Comparison of ENCODE assay signal across 13 cellular contexts in genomic region chr17:46794318-46794717, GRCh38. TPM values are rescaled to one million over a fixed set of nuclear protein-coding genes. Genes with fewer than 3 reads are reported as not detected.
A peak's percentile ranks its signal among the peaks of the same experiment; 100 is the strongest.
DNase-seq lines count a peak whose midpoint lies in the region; ATAC-seq and TF ChIP-seq lines count a peak whose summit lies in the region.
"Had no signal": no experiment of that assay in that cellular context is flagged by ENCODE, and none has a peak within 500 bp of the region (broad histone marks: within the 10 kb centered on the region; RNA-seq: fewer than 3 reads in every experiment).

No MANE protein-coding gene starts in this region.

- H3K79me2 ChIP-seq in PC-9 (ENCODE audit: low read depth), result no peaks in the 10 kb centered on the region

- TF ChIP-seq POLR2A in thyroid gland (IDR thresholded peaks at IDR 0.05) (no peak), adrenal gland (IDR thresholded peaks at IDR 0.05) (no peak)

- POLR2A ChIA-PET in PC-9 (lab: Charles Lee; ENCODE audit: unreplicated experiment), result no interaction called here

- H4K20me1 ChIP-seq in PC-9 (ENCODE audit: insufficient read depth), result no peaks in the 10 kb centered on the region

- peak overlapping the region; percentile 89 for H3K27ac ChIP-seq in PC-9
- H3K27ac ChIP-seq in lung (ENCODE audit: low read depth in 1 of 2, low read length in 1 of 2), result no peak overlapping the region
- H3K27ac ChIP-seq in thyroid gland, result no peak overlapping the region
- H3K27ac ChIP-seq in adrenal gland, result no peak overlapping the region
- H3K27ac ChIP-seq in SJCRH30, result no peak overlapping the region

- 0 out of 2 replicates have a peak overlapping the region, but pooled peaks have one; percentile 37 for H3K4me3 ChIP-seq in PC-9
- H3K4me3 ChIP-seq in lung, result no peak overlapping the region
- H3K4me3 ChIP-seq in thyroid gland (replicated peaks in 1 of 3), result no peak overlapping the region
- H3K4me3 ChIP-seq in adrenal gland, result no peak overlapping the region
- no peak overlapping the region for H3K4me3 ChIP-seq in SJCRH30

- H3K27ac Mint-ChIP-seq in activated CD8-positive, alpha-beta memory T cell treated with anti-CD3 and anti-CD28 coated beads, Interleukin-2, amount 10 ng/mL, durations not matched to agents 7 days and 5 days, result no peak overlapping the region
- H3K27ac Mint-ChIP-seq: CD4-positive, CD25-positive, alpha-beta regulatory T cell had no signal

- H3K9me3 ChIP-seq in PC-9 (ENCODE audit: insufficient read depth, low read depth), result no peaks in the 10 kb centered on the region
- H3K9me3 ChIP-seq in lung (ENCODE audit: control insufficient read depth in 2 of 2, insufficient read depth in 1 of 2, low read length in 1 of 2), result peaks cover 0 to 7% of the 10 kb centered on the region in 2 donors
- no peaks in the 10 kb centered on the region for H3K9me3 ChIP-seq in thyroid gland
- H3K9me3 ChIP-seq in adrenal gland (replicated peaks in 1 of 3), result no peaks in the 10 kb centered on the region
- H3K9me3 ChIP-seq in SJCRH30 (replicated peaks), result no peaks in the 10 kb centered on the region

- ATAC-seq in lung (ENCODE audit: insufficient read depth, low FRiP score), result peak; percentile 64
- no peak for ATAC-seq in activated CD8-positive, alpha-beta memory T cell treated with anti-CD3 and anti-CD28 coated beads, Interleukin-2, amount 10 ng/mL, durations not matched to agents 7 days and 5 days

- 65 to 81% methylated on average over 5 of the region's 5 CpGs for WGBS in lung, 2 donors
- WGBS in thyroid gland, 2 donors, result 59 to 60% methylated on average over 5 of the region's 5 CpGs
- WGBS in adrenal gland, 4 donors, result 66 to 87% (median 71%) methylated on average over 5 of the region's 5 CpGs

- no TSS peak for BruUV-seq in PC-9 (replicated peaks; lab: Mats Ljungman, UMichigan)

- no peaks in the 10 kb centered on the region for H3K9me3 Mint-ChIP-seq in activated CD8-positive, alpha-beta memory T cell treated with anti-CD3 and anti-CD28 coated beads, Interleukin-2, amount 10 ng/mL, durations not matched to agents 7 days and 5 days (ENCODE audit: low read depth)

- H3K4me3 Mint-ChIP-seq in activated CD8-positive, alpha-beta memory T cell treated with anti-CD3 and anti-CD28 coated beads, Interleukin-2, amount 10 ng/mL, durations not matched to agents 7 days and 5 days, result no peak overlapping the region
- H3K4me3 Mint-ChIP-seq: CD4-positive, CD25-positive, alpha-beta regulatory T cell had no signal

- CTCF ChIA-PET in PC-9 (lab: Charles Lee), result no interaction called here
- CTCF ChIA-PET in activated CD8-positive, alpha-beta memory T cell treated with anti-CD3 and anti-CD28 coated beads, Interleukin-2, amount 10 ng/mL, durations not matched to agents 7 days and 5 days (lab: Charles Lee), result interaction anchor here (1.2 kb wide), 1 partner anchor 41 kb away, joined by 3 read pairs; no protein-coding TSS in a partner anchor

- intact Hi-C loops in PC-9 (cut with micrococcal nuclease; ENCODE audit: unreplicated experiment) (no loop called here), thyroid gland (cut with DNase I) (no loop called here), adrenal gland (cut with DNase I) (no loop called here)

- peaks cover 34% of the 10 kb centered on the region for H3F3A ChIP-seq in PC-9 (ENCODE audit: insufficient read depth, low read depth)

- no peak overlapping the region for H2AFZ ChIP-seq in PC-9

- H3K27me3 Mint-ChIP-seq in activated CD8-positive, alpha-beta memory T cell treated with anti-CD3 and anti-CD28 coated beads, Interleukin-2, amount 10 ng/mL, durations not matched to agents 7 days and 5 days, result peaks cover 30% of the 10 kb centered on the region

- H3K36me3 Mint-ChIP-seq in activated CD8-positive, alpha-beta memory T cell treated with anti-CD3 and anti-CD28 coated beads, Interleukin-2, amount 10 ng/mL, durations not matched to agents 7 days and 5 days, result no peaks in the 10 kb centered on the region
- H3K36me3 Mint-ChIP-seq: CD4-positive, CD25-positive, alpha-beta regulatory T cell had no signal

- H3K4me1 ChIP-seq in PC-9 (replicated peaks; ENCODE audit: insufficient read depth) (peaks cover 40% of the 10 kb centered on the region), lung (ENCODE audit: control insufficient read depth in 2 of 2, insufficient read depth in 2 of 2, low read length in 2 of 2) (peaks cover 0 to 2% of the 10 kb centered on the region in 2 donors), thyroid gland (no peaks in the 10 kb centered on the region), adrenal gland (replicated peaks in 1 of 2) (no peaks in the 10 kb centered on the region), SJCRH30 (no peaks in the 10 kb centered on the region)

- no peaks in the 10 kb centered on the region for H3K9me2 ChIP-seq in PC-9 (ENCODE audit: insufficient read depth)

- DNase-seq in PC-9 (no peak), lung (ENCODE audit: low spot score) (peak; percentile 44), thyroid gland (peak; percentile 26 to 47), adrenal gland (no peak), kidney tubule cell (ENCODE audit: low spot score) (no peak), SJCRH30 (no peak)
- no peak for DNase-seq in activated CD8-positive, alpha-beta memory T cell treated with anti-CD3 and anti-CD28 coated beads, Interleukin-2, amount 10 ng/mL, durations not matched to agents 7 days and 5 days
- DNase-seq: CD4-positive, CD25-positive, alpha-beta regulatory T cell; DMS53; GF-D8 had no signal

- H3K4me2 ChIP-seq in PC-9, result peak overlapping the region; percentile 76

- TF ChIP-seq CTCF in PC-9 (conservative IDR thresholded peaks at IDR 0.05), result no peak
- no peak for TF ChIP-seq CTCF in lung (IDR thresholded peaks at IDR 0.05; ENCODE audit: control extremely low read depth, extremely low read depth)
- no peak for TF ChIP-seq CTCF in thyroid gland (IDR thresholded peaks at IDR 0.05)
- TF ChIP-seq CTCF in adrenal gland (IDR thresholded peaks at IDR 0.05), result no peak

- H3K27me3 ChIP-seq in PC-9 (ENCODE audit: insufficient read depth, low read depth) (no peaks in the 10 kb centered on the region), lung (ENCODE audit: control insufficient read depth, insufficient read depth) (peaks cover 5% of the 10 kb centered on the region), thyroid gland (no peaks in the 10 kb centered on the region), adrenal gland (peaks cover 11% of the 10 kb centered on the region), SJCRH30 (peaks cover 6% of the 10 kb centered on the region; the same call in 1 of the 2 replicates)

- H3K36me3 ChIP-seq in PC-9 (ENCODE audit: low read depth) (no peaks in the 10 kb centered on the region), lung (ENCODE audit: control insufficient read depth in 2 of 2, insufficient read depth in 2 of 2, low read length in 2 of 2) (no peaks in the 10 kb centered on the region), thyroid gland (no peaks in the 10 kb centered on the region), adrenal gland (replicated peaks in 1 of 2) (no peaks in the 10 kb centered on the region), SJCRH30 (no peaks in the 10 kb centered on the region)

- H3K4me1 Mint-ChIP-seq in activated CD8-positive, alpha-beta memory T cell treated with anti-CD3 and anti-CD28 coated beads, Interleukin-2, amount 10 ng/mL, durations not matched to agents 7 days and 5 days, result peaks cover 1% of the 10 kb centered on the region
- H3K4me1 Mint-ChIP-seq: CD4-positive, CD25-positive, alpha-beta regulatory T cell had no signal

RNA-seq across cellular contexts. Expression of gene WNT3, which starts 24.2 kb away (rescaled TPM):
- total RNA-seq in PC-9 (2021), result 11.5 and 14.0 TPM in 2 replicates
- total RNA-seq in lung, result 1 to 10 TPM in 1 of 2 donors, under 1 TPM in 1; 0.74 to 2.9 TPM
- 1 to 10 TPM; 1.2 to 1.6 TPM for polyA plus RNA-seq in lung
- 1 to 10 TPM in 1 of 4 donors, under 1 TPM in 3; 0.68 to 2.4 (median 0.82) TPM for total RNA-seq in thyroid gland
- 1 to 10 TPM in 2 of 8 donors, under 1 TPM in 4, not detected in 2; 0.17 to 1.1 (median 0.46) TPM for total RNA-seq in adrenal gland
- 1 to 10 TPM in 1 of 3 donors, under 1 TPM in 2; 0.16 to 1.0 (median 0.40) TPM for polyA plus RNA-seq in adrenal gland
- 10.8 and 11.9 TPM in 2 replicates for total RNA-seq in SJCRH30 (2014; rRNA removed; shearing (Covaris generic))
- total RNA-seq in activated CD8-positive, alpha-beta memory T cell treated with anti-CD3 and anti-CD28 coated beads, Interleukin-2, amount 10 ng/mL, durations not matched to agents 7 days and 5 days, result not detected
- total RNA-seq: CD4-positive, CD25-positive, alpha-beta regulatory T cell had no signal
- polyA plus RNA-seq: CD4-positive, CD25-positive, alpha-beta regulatory T cell had no signal

RNA-seq across cellular contexts. Expression of gene WNT9B, which starts 57.1 kb away (rescaled TPM):
- not detected in 2 replicates for total RNA-seq in PC-9 (2021)
- under 1 TPM; 0.11 to 0.15 TPM for total RNA-seq in lung
- under 1 TPM; 0.18 to 0.33 TPM for polyA plus RNA-seq in lung
- total RNA-seq in thyroid gland, result 1 to 10 TPM in 1 of 4 donors, not detected in 3; 1.2 TPM
- total RNA-seq in adrenal gland, result 1 to 10 TPM in 3 of 8 donors, under 1 TPM in 3, not detected in 2; 0.23 to 2.0 (median 0.83) TPM
- under 1 TPM in 2 of 3 donors, not detected in 1; 0.07 to 0.15 TPM for polyA plus RNA-seq in adrenal gland
- not detected in 2 replicates for total RNA-seq in SJCRH30 (2014; rRNA removed; shearing (Covaris generic))
- total RNA-seq in activated CD8-positive, alpha-beta memory T cell treated with anti-CD3 and anti-CD28 coated beads, Interleukin-2, amount 10 ng/mL, durations not matched to agents 7 days and 5 days, result not detected
- total RNA-seq: A673; CD4-positive, CD25-positive, alpha-beta regulatory T cell; HepG2 had no signal
- polyA plus RNA-seq: BJ; CD4-positive, CD25-positive, alpha-beta regulatory T cell; HepG2 had no signal

Comparison
In these comparisons a context has a peak if more than half of its experiments do, and no peak if none do; other contexts are left out.
1. DNase-seq: peak in lung (single experiment) and thyroid gland (2 of 2); none in PC-9 (0 of 2), adrenal gland (0 of 7), kidney tubule cell (single experiment), SJCRH30 (0 of 2) and activated CD8-positive, alpha-beta memory T cell treated with anti-CD3 and anti-CD28 coated beads, Interleukin-2, amount 10 ng/mL, durations not matched to agents 7 days and 5 days (single experiment).